In genomic region chr10:95306851-95307250, GRCh38 we compare ENCODE assay signal across 21 cellular contexts. TPM values are rescaled to one million over a fixed set of nuclear protein-coding genes. Genes with fewer than 3 reads are reported as not detected.
DNase-seq lines count a peak whose midpoint lies in the region; ATAC-seq and TF ChIP-seq lines count a peak whose summit lies in the region.
"Had no signal": no experiment of that assay in that cellular context is flagged by ENCODE, and none has a peak within 500 bp of the region (broad histone marks: within the 10 kb centered on the region; RNA-seq: fewer than 3 reads in every experiment).

No MANE protein-coding gene starts in this region.

- ATAC-seq in HCT116 (no peak), GM21737 (IDR thresholded peaks at IDR 0.05; ENCODE audit: unreplicated experiment) (no peak)
- ATAC-seq: A549, GM12878, GM23338 had no signal

- DNase-seq in HCT116 (ENCODE audit: low read depth, low spot score) (no peak), SJSA1 (ENCODE audit: low read depth in 1 of 2, low spot score in 2 of 2) (no peak), mesendoderm (no peak), endodermal cell (no peak)
- DNase-seq in activated naive CD4-positive, alpha-beta T cell (lab: John Stamatoyannopoulos, UW): no peak
- DNase-seq: ACHN; AML-193; BE2C; CD4-positive, alpha-beta T cell; CD8-positive, alpha-beta memory T cell; DMS79; EL; GDM1; H9 had no signal

- TF ChIP-seq CTCF in HCT116 (IDR thresholded peaks at IDR 0.05 in 2 of 3, conservative IDR thresholded peaks at IDR 0.05 in 1 of 3; ENCODE audit: borderline replicate concordance in 1 of 3, insufficient read depth in 1 of 3, low read depth in 2 of 3, low read length in 2 of 3) (no peak), endodermal cell (conservative IDR thresholded peaks at IDR 0.05) (no peak)

- no peak overlapping the region for H4K8ac ChIP-seq in mesendoderm (ENCODE audit: low read depth, low read length)

- no peak overlapping the region for H2AFZ ChIP-seq in HCT116 (ENCODE audit: low read depth, low read length, poor library complexity, severe bottlenecking)
- H2AFZ ChIP-seq: GM23338 had no signal

- peaks cover 4% of the 10 kb centered on the region; the same call in 1 of the 2 replicates for H4K20me1 ChIP-seq in HCT116 (ENCODE audit: insufficient read depth)
- H4K20me1 ChIP-seq: BLaER1 treated with 17β-estradiol and CSF1 and Interleukin-3, amounts not matched to agents 10 nM and 100 nM had no signal

- H3K27me3 ChIP-seq in HCT116 (ENCODE audit: insufficient read depth, low read length) (peaks cover 66% of the 10 kb centered on the region), SJSA1 (replicated peaks) (no peaks in the 10 kb centered on the region), mesendoderm (ENCODE audit: insufficient read depth, low read length, poor library complexity) (no peaks in the 10 kb centered on the region), endodermal cell (ENCODE audit: control insufficient read depth, insufficient read depth, low read length, poor library complexity, severe bottlenecking) (no peaks in the 10 kb centered on the region)
- H3K27me3 ChIP-seq: BE2C; BLaER1 treated with 17β-estradiol and CSF1 and Interleukin-3, amounts not matched to agents 10 nM and 100 nM had no signal

- H3K9me3 Mint-ChIP-seq in endodermal cell: no peaks in the 10 kb centered on the region
- H3K9me3 Mint-ChIP-seq: CD14-positive monocyte; CD4-positive, alpha-beta T cell; CD8-positive, alpha-beta memory T cell; GM23338; H9 had no signal

- H3K4me1 Mint-ChIP-seq in endodermal cell: peaks cover 52% of the 10 kb centered on the region
- H3K4me1 Mint-ChIP-seq: CD8-positive, alpha-beta memory T cell had no signal

- H3K9me3 ChIP-seq in HCT116 (ENCODE audit: control insufficient read depth in 1 of 2, insufficient read depth in 1 of 2, low read depth in 1 of 2, low read length in 2 of 2): no peaks in the 10 kb centered on the region
- H3K9me3 ChIP-seq in SJSA1 (replicated peaks): no peaks in the 10 kb centered on the region
- H3K9me3 ChIP-seq in endodermal cell (ENCODE audit: control insufficient read depth, low read length): no peaks in the 10 kb centered on the region
- H3K9me3 ChIP-seq: A549; BE2C; BLaER1 treated with 17β-estradiol and CSF1 and Interleukin-3, amounts not matched to agents 10 nM and 100 nM had no signal

- H2AK5ac ChIP-seq in mesendoderm (ENCODE audit: low read length): no peak overlapping the region

- H3K27ac ChIP-seq in HCT116 (ENCODE audit: low read depth, low read length) (no peak overlapping the region), SJSA1 (peak overlapping the region; percentile 69; the same call in 1 of the 2 replicates), mesendoderm (ENCODE audit: low read depth, low read length) (no peak overlapping the region), endodermal cell (ENCODE audit: low read depth, low read length) (no peak overlapping the region)
- H3K27ac ChIP-seq: 22Rv1; BLaER1 treated with 17β-estradiol and CSF1 and Interleukin-3, amounts not matched to agents 10 nM and 100 nM had no signal

- TF ChIP-seq POLR2A in HCT116 (IDR thresholded peaks at IDR 0.05; ENCODE audit: borderline replicate concordance, extremely low read depth, insufficient read depth, insufficient read length): no peak

- no peak for TF ChIP-seq RAD21 in HCT116 (IDR thresholded peaks at IDR 0.05; ENCODE audit: low read depth)

- no peak overlapping the region for H2BK15ac ChIP-seq in mesendoderm (replicated peaks; ENCODE audit: low read depth)

- no peaks in the 10 kb centered on the region for H3K79me1 ChIP-seq in mesendoderm (ENCODE audit: low read length)

- no peak overlapping the region for H3K4me3 Mint-ChIP-seq in endodermal cell
- H3K4me3 Mint-ChIP-seq: CD14-positive monocyte; CD4-positive, alpha-beta T cell; CD8-positive, alpha-beta memory T cell; GM23338; H9 had no signal

- H3K4ac ChIP-seq in mesendoderm (ENCODE audit: low read depth, low read length): no peak overlapping the region

- WGBS in mesendoderm (ENCODE audit: extremely low coverage, insufficient coverage, low lambda C conversion rate): no CpG with 5 or more reads among the region's 1 CpG
- 79 to 100% methylated on average over 1 of the region's 1 CpG for WGBS in endodermal cell (ENCODE audit: insufficient coverage in 1 of 2, insufficient read length in 1 of 2), 2 experiments

- H3K27ac Mint-ChIP-seq in endodermal cell: no peak overlapping the region
- H3K27ac Mint-ChIP-seq: CD14-positive monocyte; CD4-positive, alpha-beta T cell; GM23338; H9 had no signal

- no peaks in the 10 kb centered on the region for H3K9me2 ChIP-seq in HCT116 (ENCODE audit: insufficient read depth)

- H3K79me2 ChIP-seq in HCT116 (ENCODE audit: insufficient read depth, low read length) (no peaks in the 10 kb centered on the region), mesendoderm (ENCODE audit: control insufficient read depth, insufficient read depth, low read length) (no peaks in the 10 kb centered on the region)

- no peak overlapping the region for H3K4me3 ChIP-seq in HCT116 (replicated peaks in 1 of 2; ENCODE audit: low read depth in 1 of 2, low read length in 2 of 2)
- no peak overlapping the region for H3K4me3 ChIP-seq in SJSA1
- H3K4me3 ChIP-seq in mesendoderm (ENCODE audit: low read length): no peak overlapping the region
- no peak overlapping the region for H3K4me3 ChIP-seq in endodermal cell (ENCODE audit: low read length)
- H3K4me3 ChIP-seq: A549; BLaER1 treated with 17β-estradiol and CSF1 and Interleukin-3, amounts not matched to agents 10 nM and 100 nM; GM12878; GM23338 had no signal

- H3K36me3 Mint-ChIP-seq in endodermal cell (ENCODE audit: low read depth): no peaks in the 10 kb centered on the region
- H3K36me3 Mint-ChIP-seq: CD14-positive monocyte had no signal

- H3K4me2 ChIP-seq in HCT116 (ENCODE audit: low read length) (peak overlapping the region; percentile 58; the same call in 1 of the 2 replicates), mesendoderm (ENCODE audit: low read length) (no peak overlapping the region)
- H3K4me2 ChIP-seq: GM23338 had no signal

- H2BK5ac ChIP-seq in mesendoderm (ENCODE audit: low read length): no peak overlapping the region

- CTCF ChIA-PET in HCT116 (lab: Charles Lee): no interaction called here

- POLR2A ChIA-PET in HCT116 (lab: Charles Lee): no interaction called here

- H2BK120ac ChIP-seq in mesendoderm (ENCODE audit: low read depth, low read length): peak overlapping the region; percentile 6

- H3K4me1 ChIP-seq in HCT116 (ENCODE audit: control insufficient read depth in 1 of 2, insufficient read depth in 2 of 2, low read length in 2 of 2) (peaks cover 26 to 36% of the 10 kb centered on the region in 2 experiments), SJSA1 (replicated peaks) (peaks cover 52% of the 10 kb centered on the region), mesendoderm (ENCODE audit: control insufficient read depth, low read depth, low read length) (peaks cover 19% of the 10 kb centered on the region), endodermal cell (ENCODE audit: control insufficient read depth, insufficient read depth, low read length) (peaks cover 39% of the 10 kb centered on the region)
- H3K4me1 ChIP-seq: BE2C had no signal

- RAD21 ChIA-PET in HCT116 (lab: Charles Lee; ENCODE audit: low non-redundant PET in 1 of 2, low total read pairs in 2 of 2, uncharacterized antibody in 2 of 2, unreplicated experiment in 2 of 2): no interaction called here

- peaks cover 3% of the 10 kb centered on the region for H3K27me3 Mint-ChIP-seq in endodermal cell (ENCODE audit: insufficient read depth)

- H3K23ac ChIP-seq in mesendoderm (ENCODE audit: low read length): no peak overlapping the region

- H3K36me3 ChIP-seq in HCT116 (ENCODE audit: control insufficient read depth in 1 of 2, insufficient read depth in 2 of 2, low read length in 2 of 2): no peaks in the 10 kb centered on the region
- no peaks in the 10 kb centered on the region for H3K36me3 ChIP-seq in SJSA1
- no peaks in the 10 kb centered on the region for H3K36me3 ChIP-seq in mesendoderm (ENCODE audit: control insufficient read depth, insufficient read depth, low read length)
- H3K36me3 ChIP-seq in endodermal cell (ENCODE audit: control insufficient read depth, insufficient read depth, low read length): no peaks in the 10 kb centered on the region
- H3K36me3 ChIP-seq: BE2C; BLaER1 treated with 17β-estradiol and CSF1 and Interleukin-3, amounts not matched to agents 10 nM and 100 nM had no signal

- H3K9ac ChIP-seq in HCT116 (ENCODE audit: low read length) (no peak overlapping the region), mesendoderm (ENCODE audit: low read length) (no peak overlapping the region), endodermal cell (ENCODE audit: extremely low read depth, low read length, poor library complexity, severe bottlenecking) (no peak overlapping the region)
- H3K9ac ChIP-seq: BLaER1 treated with 17β-estradiol and CSF1 and Interleukin-3, amounts not matched to agents 10 nM and 100 nM had no signal

- H3K18ac ChIP-seq in mesendoderm (ENCODE audit: low read length): peak overlapping the region; percentile 80

- no TSS peak for BruUV-seq in HCT116 (replicated peaks; lab: Mats Ljungman, UMichigan)

- H3K56ac ChIP-seq in mesendoderm (ENCODE audit: low read length): no peak overlapping the region

- intact Hi-C loops in HCT116 (cut with micrococcal nuclease): no loop called here

- no peak overlapping the region for H4K5ac ChIP-seq in mesendoderm (ENCODE audit: low read length)

TF ChIP-seq in HCT116, 20 proteins besides CTCF, POLR2A, EP300 and RAD21:
- TF ChIP-seq ZFX (IDR thresholded peaks at IDR 0.05) (no peak), CBX3 (IDR thresholded peaks at IDR 0.05; ENCODE audit: low read depth) (no peak), ZNF274 (IDR thresholded peaks at IDR 0.05; ENCODE audit: low read depth, low read length) (no peak), SP1 (IDR thresholded peaks at IDR 0.05; ENCODE audit: low read depth) (no peak), TCF7L2 (IDR thresholded peaks at IDR 0.05; ENCODE audit: borderline replicate concordance, extremely low read depth, insufficient read depth, insufficient read length) (no peak), POLR2AphosphoS5 (IDR thresholded peaks at IDR 0.05; ENCODE audit: low read depth, low read length) (no peak), CEBPB (IDR thresholded peaks at IDR 0.05; ENCODE audit: low read depth) (no peak), YY1 (IDR thresholded peaks at IDR 0.05; ENCODE audit: extremely low read depth, insufficient replicate concordance, low read depth, low read length) (no peak), EZH2phosphoT487 (IDR thresholded peaks at IDR 0.05; ENCODE audit: borderline replicate concordance) (no peak)
- TF ChIP-seq, protein P1, sequence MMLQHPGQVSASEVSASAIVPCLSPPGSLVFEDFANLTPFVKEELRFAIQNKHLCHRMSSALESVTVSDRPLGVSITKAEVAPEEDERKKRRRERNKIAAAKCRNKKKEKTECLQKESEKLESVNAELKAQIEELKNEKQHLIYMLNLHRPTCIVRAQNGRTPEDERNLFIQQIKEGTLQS (IDR thresholded peaks at IDR 0.05): no peak

RNA-seq across cellular contexts. Expression of gene PDLIM1, which starts 16.0 kb away (rescaled TPM):
- total RNA-seq in HCT116 (2021; ENCODE audit: unreplicated experiment) (67.4 TPM), endodermal cell (100 to 1,000 TPM in 1 of 2 donors, 10 to 100 TPM in 1; 93.9 to 158 TPM)
- 90.4 and 93.9 TPM in 2 replicates for polyA plus RNA-seq in HCT116 (2012)
- total RNA-seq in SJSA1 (2014; rRNA removed; shearing (Covaris generic)): 45.5 and 55.6 TPM in 2 replicates
- 212 TPM for polyA plus RNA-seq in mesendoderm (2013, experiment 1 of 2)
- 220 TPM for polyA plus RNA-seq in mesendoderm (2013, experiment 2 of 2)
- polyA plus RNA-seq in endodermal cell (2013, experiment 1 of 2): 133 TPM
- polyA plus RNA-seq in endodermal cell (2013, experiment 2 of 2): 133 TPM
